ENCODE assay signal across 9 cellular contexts in the genomic region with DNA sequence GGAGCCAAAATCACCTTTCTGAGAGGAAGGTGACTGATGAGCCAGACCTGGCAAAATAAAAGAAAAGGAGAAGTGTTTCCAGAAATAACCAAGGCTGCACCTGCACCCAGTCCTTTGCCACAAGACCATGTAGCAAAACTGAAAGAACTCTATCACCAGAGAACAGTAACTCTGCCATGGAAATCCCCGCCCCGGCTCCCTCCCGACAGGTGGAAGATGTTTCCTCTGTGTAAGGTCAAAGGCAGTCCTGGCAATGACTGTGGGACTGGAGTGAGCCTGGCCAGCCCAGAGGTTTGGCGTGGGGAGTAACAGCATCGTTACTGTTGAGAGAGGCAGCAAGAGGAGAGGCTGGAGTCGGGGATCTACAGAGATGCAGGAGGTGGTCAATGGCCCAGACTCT. TPM values are rescaled to one million over a fixed set of nuclear protein-coding genes. Genes with fewer than 3 reads are reported as not detected.
DNase-seq lines count a peak whose midpoint lies in the region; ATAC-seq and TF ChIP-seq lines count a peak whose summit lies in the region.
"Had no signal": no experiment of that assay in that cellular context is flagged by ENCODE, and none has a peak within 500 bp of the region (broad histone marks: within the 10 kb centered on the region; RNA-seq: fewer than 3 reads in every experiment).

No MANE protein-coding gene starts in this region.

- H3K27ac ChIP-seq in BLaER1, result no peak overlapping the region
- H3K27ac ChIP-seq in upper lobe of left lung, result no peak overlapping the region
- H3K27ac ChIP-seq: brain microvascular endothelial cell had no signal

- WGBS in upper lobe of left lung, 2 donors, result 64 to 77% methylated on average over 6 of the region's 6 CpGs

- ATAC-seq in GM19043 (IDR thresholded peaks at IDR 0.05; ENCODE audit: low read depth, unreplicated experiment) (peak; percentile 72), HG02981 (IDR thresholded peaks at IDR 0.05; ENCODE audit: unreplicated experiment) (peak; percentile 69), upper lobe of left lung (ENCODE audit: low FRiP score in 2 of 2) (no peak)

- TF ChIP-seq EP300 in upper lobe of left lung (IDR thresholded peaks at IDR 0.05), result no peak

- H3K36me3 ChIP-seq in BLaER1, result peaks cover 3% of the 10 kb centered on the region; the same call in 1 of the 2 replicates
- no peaks in the 10 kb centered on the region for H3K36me3 ChIP-seq in upper lobe of left lung
- H3K36me3 ChIP-seq: brain microvascular endothelial cell had no signal

- peak overlapping the region; percentile 70 for H3K4me2 ChIP-seq in BLaER1

- H3K27me3 ChIP-seq in BLaER1 (no peaks in the 10 kb centered on the region), upper lobe of left lung (no peaks in the 10 kb centered on the region)
- H3K27me3 ChIP-seq: brain microvascular endothelial cell had no signal

- H3K4me3 ChIP-seq in BLaER1 (no peak overlapping the region), upper lobe of left lung (no peak overlapping the region)

- H4K20me1 ChIP-seq in BLaER1, result peaks cover 96% of the 10 kb centered on the region

- H3K4me1 ChIP-seq in BLaER1 (peaks cover 42% of the 10 kb centered on the region), upper lobe of left lung (peaks cover 10 to 41% (median 25%) of the 10 kb centered on the region in 4 donors)

- no peak for TF ChIP-seq CTCF in upper lobe of left lung (IDR thresholded peaks at IDR 0.05)

- H3K9ac ChIP-seq in BLaER1, result 0 out of 2 replicates have a peak overlapping the region, but pooled peaks have one; percentile 4

- H3K9me3 ChIP-seq in BLaER1 (no peaks in the 10 kb centered on the region), upper lobe of left lung (no peaks in the 10 kb centered on the region)

- TF ChIP-seq POLR2A in upper lobe of left lung (IDR thresholded peaks at IDR 0.05), result no peak

- DNase-seq in activated T-cell treated with anti-CD3 and anti-CD28 coated beads, Interleukin-2, amount 50 U/mL, for 48 hours, result peak; percentile 43 to 49
- DNase-seq in middle frontal gyrus (ENCODE audit: extremely low spot score, low spot score) (no peak), NCI-H2107 treated with DMSO at 0.1 percent for 48 hours (lab: John Stamatoyannopoulos, UW; ENCODE audit: unreplicated experiment) (no peak), upper lobe of left lung (no peak), hypothalamus (lab: John Stamatoyannopoulos, UW) (no peak)
- DNase-seq: brain microvascular endothelial cell had no signal

RNA-seq across cellular contexts. Expression of a gene that starts 42.3 kb away (rescaled TPM):
- 10 to 100 TPM; 15.7 to 53.0 (median 38.1) TPM for total RNA-seq in upper lobe of left lung

Comparison
In these comparisons a context has a peak if more than half of its experiments do, and no peak if none do; other contexts are left out.
1. ATAC-seq: peak in GM19043 (single experiment) and HG02981 (single experiment); none in upper lobe of left lung (0 of 2).
2. DNase-seq: peak in activated T-cell treated with anti-CD3 and anti-CD28 coated beads, Interleukin-2, amount 50 U/mL, for 48 hours (2 of 2); none in middle frontal gyrus (single experiment), NCI-H2107 treated with DMSO at 0.1 percent for 48 hours (single experiment), upper lobe of left lung (0 of 2) and hypothalamus (0 of 51).